ENCODE assay signal across 8 cellular contexts in genomic region chr1:74732960-74733615, GRCh38. TPM values are rescaled to one million over a fixed set of nuclear protein-coding genes. Genes with fewer than 3 reads are reported as not detected.
DNase-seq lines count a peak whose midpoint lies in the region; TF ChIP-seq lines count a peak whose summit lies in the region.

TSS of gene CRYZ (minus strand) at chr1:74733050. CDS start at chr1:74724821, 8,229 bp downstream.
A gene with protein sequence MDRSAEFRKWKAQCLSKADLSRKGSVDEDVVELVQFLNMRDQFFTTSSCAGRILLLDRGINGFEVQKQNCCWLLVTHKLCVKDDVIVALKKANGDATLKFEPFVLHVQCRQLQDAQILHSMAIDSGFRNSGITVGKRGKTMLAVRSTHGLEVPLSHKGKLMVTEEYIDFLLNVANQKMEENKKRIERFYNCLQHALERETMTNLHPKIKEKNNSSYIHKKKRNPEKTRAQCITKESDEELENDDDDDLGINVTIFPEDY (plus strand): TSS chr1:74733152. CDS start chr1:74733245, 93 bp downstream.

- TF ChIP-seq RAD21 in neural cell (conservative IDR thresholded peaks at IDR 0.05) = no peak

- H3F3A ChIP-seq in Loucy (ENCODE audit: low read depth) (0 out of 2 replicates have a peak, but pooled peaks cover 3% of the 10 kb centered on the region), neural cell (ENCODE audit: insufficient read depth, low read length, poor library complexity, severe bottlenecking) (no peaks in the 10 kb centered on the region)

- intact Hi-C loops in stomach (cut with DNase I; ENCODE audit: low total_unique reads) = no loop called here

- H3K9me2 ChIP-seq in Loucy (replicated peaks; ENCODE audit: low read depth, low read length) = no peaks in the 10 kb centered on the region
- H3K9me2 ChIP-seq in neural cell (ENCODE audit: insufficient read depth, low read length) = no peaks in the 10 kb centered on the region

- H3K27ac ChIP-seq in neural cell (ENCODE audit: low read length) (no peak within 1 kb of the TSS), stomach (peak within 1 kb of the TSS; percentile 84 to 92 (median 89))

- TF ChIP-seq EP300 in neural cell (conservative IDR thresholded peaks at IDR 0.05; ENCODE audit: poor library complexity, severe bottlenecking) = no peak
- TF ChIP-seq EP300 in stomach (IDR thresholded peaks at IDR 0.05) = no peak

- H3K4me1 ChIP-seq in Loucy (ENCODE audit: insufficient read depth, low read length, poor library complexity, severe bottlenecking) (peaks cover 47% of the 10 kb centered on the region), stomach (peaks cover 23 to 56% (median 39%) of the 10 kb centered on the region in 4 donors)

- H3K4me2 ChIP-seq in Loucy (ENCODE audit: low read depth, low read length, poor library complexity, severe bottlenecking) (peak within 1 kb of the TSS; percentile 90), neural cell (ENCODE audit: low read length) (peak within 1 kb of the TSS; percentile 36)

- H3K9ac ChIP-seq in Loucy (ENCODE audit: low read depth, low read length, poor library complexity, severe bottlenecking) (peak within 1 kb of the TSS; percentile 94), neural cell (ENCODE audit: low read length) (peak within 1 kb of the TSS; percentile 42)

- no peaks in the 10 kb centered on the region for H3K27me3 ChIP-seq in Loucy (ENCODE audit: insufficient read depth, low read length, poor library complexity, severe bottlenecking)
- no peaks in the 10 kb centered on the region for H3K27me3 ChIP-seq in neural cell (ENCODE audit: insufficient read depth, low read depth, low read length)
- H3K27me3 ChIP-seq in stomach = no peaks in the 10 kb centered on the region

- H3K36me3 ChIP-seq in Loucy (ENCODE audit: insufficient read depth, low read length) (peaks cover 11% of the 10 kb centered on the region; the same call in 1 of the 2 replicates), neural cell (ENCODE audit: insufficient read depth, low read length) (no peaks in the 10 kb centered on the region), stomach (peaks cover 0 to 17% (median 14%) of the 10 kb centered on the region in 4 donors)

- H3K4me3 ChIP-seq in Loucy (ENCODE audit: low read length, poor library complexity, severe bottlenecking) (peak within 1 kb of the TSS; percentile 84), neural cell (ENCODE audit: low read length) (peak within 1 kb of the TSS; percentile 73), stomach (peak within 1 kb of the TSS; percentile 68 to 87 (median 70))

- TF ChIP-seq CTCF in Loucy (conservative IDR thresholded peaks at IDR 0.05; ENCODE audit: low read length) (no peak), neural cell (IDR thresholded peaks at IDR 0.05; ENCODE audit: poor library complexity, severe bottlenecking) (no peak), stomach (IDR thresholded peaks at IDR 0.05) (peak in 1 of 7 experiments; percentile 45)

- H2AFZ ChIP-seq in Loucy (ENCODE audit: low read length) = peak within 1 kb of the TSS; percentile 94
- peak within 1 kb of the TSS; percentile 29 for H2AFZ ChIP-seq in neural cell (ENCODE audit: low read depth, low read length)

- H3K79me2 ChIP-seq in Loucy (ENCODE audit: insufficient read depth, low read length) = peaks cover 39% of the 10 kb centered on the region
- no peaks in the 10 kb centered on the region for H3K79me2 ChIP-seq in neural cell (replicated peaks; ENCODE audit: insufficient read depth, low read length)

- H3K9me3 ChIP-seq in Loucy (ENCODE audit: insufficient read depth, low read depth, low read length) = no peaks in the 10 kb centered on the region
- H3K9me3 ChIP-seq in neural cell (ENCODE audit: low read length) = no peaks in the 10 kb centered on the region
- no peaks in the 10 kb centered on the region for H3K9me3 ChIP-seq in stomach

- peak; percentile 89 for TF ChIP-seq POLR2A in Raji (IDR thresholded peaks at IDR 0.05; ENCODE audit: insufficient read depth, low read depth, low read length)
- no peak for TF ChIP-seq POLR2A in stomach (IDR thresholded peaks at IDR 0.05)

- DNase-seq in EH (ENCODE audit: low read depth) (peak; percentile 94), H4 (ENCODE audit: low spot score) (peak; percentile 94), fibroblast of the conjunctiva (ENCODE audit: low read depth) (peak; percentile 84), stomach (peak; percentile 86)
- DNase-seq in activated T-helper 9 cell treated with anti-CD3 and anti-CD28 coated beads, Interleukin-2, amount 50 U/mL, for 16 hours (ENCODE audit: low read depth) = peak; percentile 73

- H4K20me1 ChIP-seq in Loucy (ENCODE audit: insufficient read depth, low read length, poor library complexity, severe bottlenecking) = peaks cover 12% of the 10 kb centered on the region
- H4K20me1 ChIP-seq in neural cell (ENCODE audit: insufficient read depth) = no peaks in the 10 kb centered on the region

- 0 to 6% (median 1%) methylated on average over 30 of the region's 30 CpGs for WGBS in stomach, 5 donors

TF ChIP-seq in neural cell, 6 proteins besides CTCF, POLR2A, EP300 and RAD21:
- TF ChIP-seq SMC3 (conservative IDR thresholded peaks at IDR 0.05; ENCODE audit: poor library complexity) = no peak
- no peak for TF ChIP-seq TAF1 (IDR thresholded peaks at IDR 0.05; ENCODE audit: low read depth)
- peak; percentile 22 for TF ChIP-seq POLR2AphosphoS5 (IDR thresholded peaks at IDR 0.05)
- peak; percentile 74 for TF ChIP-seq MXI1 (conservative IDR thresholded peaks at IDR 0.05; ENCODE audit: poor library complexity, severe bottlenecking)

RNA-seq across cellular contexts. Expression of gene CRYZ, which starts in this region (rescaled TPM):
- 49.8 and 77.3 TPM in 2 replicates for total RNA-seq in H4 (2014; rRNA removed; shearing (Covaris generic))
- polyA plus RNA-seq in neural cell (1.9 and 4.4 TPM in 2 replicates), stomach (10 to 100 TPM; 14.2 to 43.7 (median 26.3) TPM)
- 1.5 TPM in 2 replicates for polyA minus RNA-seq in neural cell
- 10 to 100 TPM; 19.1 to 74.5 (median 58.6) TPM for total RNA-seq in stomach

RNA-seq across cellular contexts. Expression of the second gene that starts in this region (rescaled TPM):
- total RNA-seq in H4 (2014; rRNA removed; shearing (Covaris generic)) = 28.0 and 44.9 TPM in 2 replicates
- polyA plus RNA-seq in neural cell (1.5 and 2.4 TPM in 2 replicates), stomach (10 to 100 TPM; 14.6 to 18.0 (median 17.2) TPM)
- polyA minus RNA-seq in neural cell = 1.7 and 3.0 TPM in 2 replicates
- total RNA-seq in stomach = 10 to 100 TPM in 4 of 5 donors, 1 to 10 TPM in 1; 2.3 to 24.0 (median 16.5) TPM
